Comparison of ENCODE assay signal across 1 cellular context in genomic region chr3:58250093-58250707, GRCh38.
TF ChIP-seq lines count a peak whose summit lies in the region.

No MANE protein-coding gene starts in this region.

TF ChIP-seq in HepG2, 621 proteins besides CTCF, POLR2A, EP300 and RAD21:
- TF ChIP-seq XRCC5 (optimal IDR thresholded peaks at IDR 0.05; ENCODE audit: low read length) (peak; percentile 7), FOXA1 (IDR thresholded peaks at IDR 0.05) (no peak), FOXA1 (CRISPR knock-in tag; IDR thresholded peaks at IDR 0.05) (no peak), DNMT1 (CRISPR knock-in tag; IDR thresholded peaks at IDR 0.05) (no peak), SOX6 (IDR thresholded peaks at IDR 0.05) (no peak), SOX6 (CRISPR knock-in tag; IDR thresholded peaks at IDR 0.05) (no peak), ZNF121 (CRISPR knock-in tag; IDR thresholded peaks at IDR 0.05) (peak; percentile 77), ZNF367 (CRISPR knock-in tag; IDR thresholded peaks at IDR 0.05; ENCODE audit: borderline replicate concordance) (no peak), ZNF292 (CRISPR knock-in tag; IDR thresholded peaks at IDR 0.05; ENCODE audit: borderline replicate concordance, low read depth) (0 out of 2 replicates have a peak, but pooled peaks have one; percentile 10), ZNF12 (CRISPR knock-in tag; IDR thresholded peaks at IDR 0.05) (no peak), TOPORS (CRISPR knock-in tag; IDR thresholded peaks at IDR 0.05) (0 out of 2 replicates have a peak, but pooled peaks have one; percentile 8), ARID4A (CRISPR knock-in tag; IDR thresholded peaks at IDR 0.05; ENCODE audit: borderline replicate concordance) (0 out of 2 replicates have a peak, but pooled peaks have one; percentile 1), CBFB (CRISPR knock-in tag; IDR thresholded peaks at IDR 0.05) (no peak), ZNF18 (CRISPR knock-in tag; IDR thresholded peaks at IDR 0.05; ENCODE audit: insufficient replicate concordance) (peak; percentile 97), ZNF343 (CRISPR knock-in tag; IDR thresholded peaks at IDR 0.05) (0 out of 2 replicates have a peak, but pooled peaks have one; percentile 6), E2F1 (CRISPR knock-in tag; IDR thresholded peaks at IDR 0.05) (no peak)
